15 cellular contexts compared by ENCODE assay signal in genomic region chr2:9809064-9809356, GRCh38. TPM values are rescaled to one million over a fixed set of nuclear protein-coding genes. Genes with fewer than 3 reads are reported as not detected.
DNase-seq lines count a peak whose midpoint lies in the region; ATAC-seq and TF ChIP-seq lines count a peak whose summit lies in the region.
"Had no signal": no experiment of that assay in that cellular context is flagged by ENCODE, and none has a peak within 500 bp of the region (broad histone marks: within the 10 kb centered on the region; RNA-seq: fewer than 3 reads in every experiment).

No MANE protein-coding gene starts in this region.

- H3K27ac ChIP-seq in GM23338 (ENCODE audit: low read depth) = no peak overlapping the region
- H3K27ac ChIP-seq in testis = no peak overlapping the region
- H3K27ac ChIP-seq: BLaER1, psoas muscle had no signal

- intact Hi-C loops in testis (cut with DNase I; ENCODE audit: low total_unique reads) = no loop called here

- peaks cover 8% of the 10 kb centered on the region for H3K27me3 Mint-ChIP-seq in GM23338 (ENCODE audit: insufficient read depth, low read depth, poor library complexity)

- H3K79me2 ChIP-seq in GM23338 (replicated peaks; ENCODE audit: insufficient read depth) = no peaks in the 10 kb centered on the region

- ATAC-seq in GM23338 = no peak
- ATAC-seq: left ventricle myocardium superior; naive thymus-derived CD4-positive, alpha-beta T cell; psoas muscle had no signal

- no peaks in the 10 kb centered on the region for H3K9me2 ChIP-seq in GM23338 (ENCODE audit: insufficient read depth)

- no peaks in the 10 kb centered on the region for H3K36me3 ChIP-seq in GM23338 (ENCODE audit: insufficient read depth)
- H3K36me3 ChIP-seq in testis (ENCODE audit: low read depth, missing control alignments) = no peaks in the 10 kb centered on the region
- H3K36me3 ChIP-seq: BLaER1 had no signal

- H3K4me3 ChIP-seq in GM23338 (no peak overlapping the region), testis (no peak overlapping the region)
- H3K4me3 ChIP-seq: BLaER1, psoas muscle had no signal

- no peaks in the 10 kb centered on the region for H4K20me1 ChIP-seq in GM23338 (replicated peaks; ENCODE audit: insufficient read depth)
- H4K20me1 ChIP-seq: BLaER1 had no signal

- WGBS in testis, 2 donors = 94% methylated on average over 4 of the region's 4 CpGs; no CpG with 5 or more reads in 1 of the 2 donors

- H3K27me3 ChIP-seq in GM23338 (ENCODE audit: insufficient read depth) = no peaks in the 10 kb centered on the region
- no peaks in the 10 kb centered on the region for H3K27me3 ChIP-seq in testis
- H3K27me3 ChIP-seq: BLaER1 had no signal

- no peaks in the 10 kb centered on the region for H3K9me3 ChIP-seq in testis
- H3K9me3 ChIP-seq: BLaER1, psoas muscle had no signal

- no peak for TF ChIP-seq POLR2A in testis (IDR thresholded peaks at IDR 0.05)

- no peak overlapping the region for H3K4me2 ChIP-seq in GM23338
- H3K4me2 ChIP-seq: BLaER1 had no signal

- no peak overlapping the region for H3K4me3 Mint-ChIP-seq in GM23338
- H3K4me3 Mint-ChIP-seq: activated naive CD8-positive, alpha-beta T cell treated with anti-CD3 and anti-CD28 coated beads, Interleukin-2, amount 10 ng/mL, durations not matched to agents 7 days and 5 days; H9; naive thymus-derived CD4-positive, alpha-beta T cell had no signal

- no peak overlapping the region for H3K27ac Mint-ChIP-seq in GM23338
- H3K27ac Mint-ChIP-seq: activated naive CD8-positive, alpha-beta T cell treated with anti-CD3 and anti-CD28 coated beads, Interleukin-2, amount 10 ng/mL, durations not matched to agents 7 days and 5 days; H9; naive thymus-derived CD4-positive, alpha-beta T cell had no signal

- DNase-seq in GM23338 (ENCODE audit: low spot score) = no peak
- DNase-seq in NCI-H510A treated with DMSO at 0.1 percent for 48 hours (lab: John Stamatoyannopoulos, UW) = peak; percentile 89
- peak; percentile 75 for DNase-seq in islet precursor cell
- DNase-seq in testis = peak; percentile 7
- DNase-seq in NCI-H82 (lab: John Stamatoyannopoulos, UW) = no peak
- no peak for DNase-seq in medulla oblongata (ENCODE audit: extremely low spot score)
- DNase-seq in activated naive CD4-positive, alpha-beta T cell treated with anti-CD3 and anti-CD28 coated beads, Interleukin-2, amount 50 U/mL, for 16 hours = no peak
- DNase-seq: activated naive CD8-positive, alpha-beta T cell treated with anti-CD3 and anti-CD28 coated beads, Interleukin-2, amount 10 ng/mL, durations not matched to agents 7 days and 5 days; effector CD4-positive, alpha-beta T cell; H9; left ventricle myocardium superior; naive thymus-derived CD4-positive, alpha-beta T cell; NCI-H2171; psoas muscle had no signal

- TF ChIP-seq CTCF in GM23338 (conservative IDR thresholded peaks at IDR 0.05; ENCODE audit: low read depth in 2 of 2) = no peak
- TF ChIP-seq CTCF in testis (IDR thresholded peaks at IDR 0.05) = no peak

- no peaks in the 10 kb centered on the region for H3K4me1 ChIP-seq in GM23338 (ENCODE audit: insufficient read depth)
- H3K4me1 ChIP-seq in testis = peaks cover 6% of the 10 kb centered on the region

- no peaks in the 10 kb centered on the region for H3K9me3 Mint-ChIP-seq in GM23338
- H3K9me3 Mint-ChIP-seq: activated naive CD8-positive, alpha-beta T cell treated with anti-CD3 and anti-CD28 coated beads, Interleukin-2, amount 10 ng/mL, durations not matched to agents 7 days and 5 days; naive thymus-derived CD4-positive, alpha-beta T cell had no signal

- peak overlapping the region; percentile 52; the same call in 1 of the 2 replicates for H2AFZ ChIP-seq in GM23338

- H3K36me3 Mint-ChIP-seq in GM23338 (ENCODE audit: low read depth) = no peaks in the 10 kb centered on the region; the same call in 2 of the 3 replicates
- H3K36me3 Mint-ChIP-seq: activated naive CD8-positive, alpha-beta T cell treated with anti-CD3 and anti-CD28 coated beads, Interleukin-2, amount 10 ng/mL, durations not matched to agents 7 days and 5 days had no signal

- no peaks in the 10 kb centered on the region for H3F3A ChIP-seq in GM23338 (replicated peaks; ENCODE audit: low read depth)

- H3K4me1 Mint-ChIP-seq in GM23338 = no peaks in the 10 kb centered on the region; the same call in 2 of the 3 replicates

TF ChIP-seq in GM23338, 12 proteins besides CTCF, POLR2A, EP300 and RAD21 (continues in another document):
- TF ChIP-seq POLR2AphosphoS5 (IDR thresholded peaks at IDR 0.05; ENCODE audit: low read depth) (no peak), STAT1 (IDR thresholded peaks at IDR 0.05; ENCODE audit: unreplicated experiment) (no peak), ZNF331 (CRISPR knock-in tag; IDR thresholded peaks at IDR 0.05; ENCODE audit: low read depth) (no peak), EZH2 (IDR thresholded peaks at IDR 0.05; ENCODE audit: low read depth, unreplicated experiment) (no peak), NANOG (IDR thresholded peaks at IDR 0.05; ENCODE audit: borderline replicate concordance) (no peak), ETS1 (IDR thresholded peaks at IDR 0.05) (no peak), ZNF462 (CRISPR knock-in tag; IDR thresholded peaks at IDR 0.05) (no peak), JUNB (IDR thresholded peaks at IDR 0.05; ENCODE audit: unreplicated experiment) (no peak)

RNA-seq across cellular contexts. Expression of gene TAF1B, which starts 34.3 kb away (rescaled TPM):
- total RNA-seq in GM23338 (2014; rRNA removed; shearing (Covaris generic)) = 17.1 and 28.9 TPM in 2 replicates
- 22.2 and 24.6 TPM in 2 replicates for polyA plus RNA-seq in GM23338 (2016; fragmentation: Nextera tagmentation; extraction: Ambion mirVana)
- 10 to 100 TPM; 22.0 TPM for total RNA-seq in testis
- 13.3 TPM for polyA plus RNA-seq in testis (ENCODE audit: insufficient read depth, low read depth, low replicate concordance)

Comparison
In these comparisons a context has a peak if more than half of its experiments do, and no peak if none do; other contexts are left out.
1. DNase-seq: peak in NCI-H510A treated with DMSO at 0.1 percent for 48 hours (single experiment), islet precursor cell (single experiment) and testis (single experiment); none in GM23338 (single experiment), NCI-H82 (single experiment), medulla oblongata (single experiment) and activated naive CD4-positive, alpha-beta T cell treated with anti-CD3 and anti-CD28 coated beads, Interleukin-2, amount 50 U/mL, for 16 hours (single experiment).